In genomic region chr4:88007304-88008132, GRCh38 we compare ENCODE assay signal across 1 cellular context.
TF ChIP-seq lines count a peak whose summit lies in the region.

Gene PKD2 (plus strand): TSS chr4:88007635. CDS start chr4:88007734, 99 bp downstream.

TF ChIP-seq in K562, 482 proteins besides CTCF, POLR2A, EP300 and RAD21 (continued from another document):
- no peak for TF ChIP-seq AFF4 (CRISPR knock-in tag; IDR thresholded peaks at IDR 0.05)
- no peak for TF ChIP-seq ZNF324 (CRISPR knock-in tag; IDR thresholded peaks at IDR 0.05)
- TF ChIP-seq, protein P1, sequence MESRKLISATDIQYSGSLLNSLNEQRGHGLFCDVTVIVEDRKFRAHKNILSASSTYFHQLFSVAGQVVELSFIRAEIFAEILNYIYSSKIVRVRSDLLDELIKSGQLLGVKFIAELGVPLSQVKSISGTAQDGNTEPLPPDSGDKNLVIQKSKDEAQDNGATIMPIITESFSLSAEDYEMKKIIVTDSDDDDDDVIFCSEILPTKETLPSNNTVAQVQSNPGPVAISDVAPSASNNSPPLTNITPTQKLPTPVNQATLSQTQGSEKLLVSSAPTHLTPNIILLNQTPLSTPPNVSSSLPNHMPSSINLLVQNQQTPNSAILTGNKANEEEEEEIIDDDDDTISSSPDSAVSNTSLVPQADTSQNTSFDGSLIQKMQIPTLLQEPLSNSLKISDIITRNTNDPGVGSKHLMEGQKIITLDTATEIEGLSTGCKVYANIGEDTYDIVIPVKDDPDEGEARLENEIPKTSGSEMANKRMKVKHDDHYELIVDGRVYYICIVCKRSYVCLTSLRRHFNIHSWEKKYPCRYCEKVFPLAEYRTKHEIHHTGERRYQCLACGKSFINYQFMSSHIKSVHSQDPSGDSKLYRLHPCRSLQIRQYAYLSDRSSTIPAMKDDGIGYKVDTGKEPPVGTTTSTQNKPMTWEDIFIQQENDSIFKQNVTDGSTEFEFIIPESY (CRISPR knock-in tag; IDR thresholded peaks at IDR 0.05), result 0 out of 2 replicates have a peak, but pooled peaks have one; percentile 12
- TF ChIP-seq REST (CRISPR knock-in tag; IDR thresholded peaks at IDR 0.05; ENCODE audit: low read depth), result no peak
- no peak for TF ChIP-seq ZNF3 (CRISPR knock-in tag; IDR thresholded peaks at IDR 0.05)
- TF ChIP-seq YY1 (IDR thresholded peaks at IDR 0.05; ENCODE audit: borderline replicate concordance in 1 of 3, control insufficient read depth in 1 of 3, extremely low read depth in 1 of 3, insufficient read depth in 3 of 3, insufficient read length in 1 of 3, insufficient replicate concordance in 2 of 3, low read depth in 1 of 3, low read length in 2 of 3), result peak; percentile 17 to 73 (median 43)
- no peak for TF ChIP-seq IRF9 (tag; IDR thresholded peaks at IDR 0.05)
- 0 out of 2 replicates have a peak, but pooled peaks have one; percentile 13 for TF ChIP-seq HDAC6 (IDR thresholded peaks at IDR 0.05; ENCODE audit: low read depth, low read length)
